ENCODE assay signal across 25 cellular contexts in genomic region chr11:17098038-17098437, GRCh38. TPM values are rescaled to one million over a fixed set of nuclear protein-coding genes. Genes with fewer than 3 reads are reported as not detected.
DNase-seq lines count a peak whose midpoint lies in the region; ATAC-seq and TF ChIP-seq lines count a peak whose summit lies in the region.
"Had no signal": no experiment of that assay in that cellular context is flagged by ENCODE, and none has a peak within 500 bp of the region (broad histone marks: within the 10 kb centered on the region; RNA-seq: fewer than 3 reads in every experiment).

No MANE protein-coding gene starts in this region.

- H3K4me1 ChIP-seq in suprapubic skin, result no peaks in the 10 kb centered on the region
- H3K4me1 ChIP-seq: colonic mucosa, parathyroid adenoma, testis had no signal

- no peak for TF ChIP-seq POLR2A in suprapubic skin (IDR thresholded peaks at IDR 0.05)

- no peaks in the 10 kb centered on the region for H3K9me3 Mint-ChIP-seq in activated T-cell treated with anti-CD3 and anti-CD28 coated beads, Interleukin-2, amount 50 U/mL, for 24 hours
- no peaks in the 10 kb centered on the region for H3K9me3 Mint-ChIP-seq in type B pancreatic cell
- H3K9me3 Mint-ChIP-seq: endodermal cell; nephron; stimulated activated effector memory CD8-positive, alpha-beta T cell treated with anti-CD3 and anti-CD28 coated beads, Interleukin-12 subunit alpha, Interleukin-12 subunit beta, amount 100 ng/mL, for 72 hours had no signal

- TF ChIP-seq EP300 in suprapubic skin (IDR thresholded peaks at IDR 0.05), result no peak

- H3K36me3 Mint-ChIP-seq in activated T-cell treated with anti-CD3 and anti-CD28 coated beads, Interleukin-2, amount 50 U/mL, for 24 hours (ENCODE audit: low read depth), result peaks cover 66% of the 10 kb centered on the region
- peaks cover 14% of the 10 kb centered on the region for H3K36me3 Mint-ChIP-seq in type B pancreatic cell

- H3K4me3 ChIP-seq in suprapubic skin, result no peak overlapping the region
- H3K4me3 ChIP-seq: colonic mucosa, testis had no signal

- TF ChIP-seq CTCF in type B pancreatic cell (conservative IDR thresholded peaks at IDR 0.05) (no peak), suprapubic skin (IDR thresholded peaks at IDR 0.05) (no peak)

- H3K36me3 ChIP-seq in suprapubic skin, result peaks cover 75% of the 10 kb centered on the region

- peak; percentile 42 for ATAC-seq in left lobe of liver
- no peak for ATAC-seq in GM18520 (IDR thresholded peaks at IDR 0.05; ENCODE audit: unreplicated experiment)
- ATAC-seq: PC-3; stimulated activated effector memory CD8-positive, alpha-beta T cell treated with anti-CD3 and anti-CD28 coated beads, Interleukin-12 subunit alpha, Interleukin-12 subunit beta, amount 100 ng/mL, for 72 hours had no signal

- no peaks in the 10 kb centered on the region for H3K27me3 Mint-ChIP-seq in activated T-cell treated with anti-CD3 and anti-CD28 coated beads, Interleukin-2, amount 50 U/mL, for 24 hours
- H3K27me3 Mint-ChIP-seq in type B pancreatic cell, result no peaks in the 10 kb centered on the region

- 70% methylated on average over 1 of the region's 1 CpG for WGBS in suprapubic skin

- H3K27ac ChIP-seq in suprapubic skin, result no peak overlapping the region
- H3K27ac ChIP-seq: colonic mucosa, parathyroid adenoma had no signal

- peak overlapping the region; percentile 23 for H3K27ac Mint-ChIP-seq in activated T-cell treated with anti-CD3 and anti-CD28 coated beads, Interleukin-2, amount 50 U/mL, for 24 hours
- peak overlapping the region; percentile 83 for H3K27ac Mint-ChIP-seq in type B pancreatic cell
- H3K27ac Mint-ChIP-seq: endodermal cell; nephron; stimulated activated effector memory CD8-positive, alpha-beta T cell treated with anti-CD3 and anti-CD28 coated beads, Interleukin-12 subunit alpha, Interleukin-12 subunit beta, amount 100 ng/mL, for 72 hours had no signal

- H3K27me3 ChIP-seq in suprapubic skin, result no peaks in the 10 kb centered on the region
- H3K27me3 ChIP-seq: colonic mucosa, testis had no signal

- H3K4me1 Mint-ChIP-seq in activated T-cell treated with anti-CD3 and anti-CD28 coated beads, Interleukin-2, amount 50 U/mL, for 24 hours (ENCODE audit: low read depth), result no peaks in the 10 kb centered on the region
- H3K4me1 Mint-ChIP-seq in type B pancreatic cell (ENCODE audit: unreplicated experiment), result no peaks in the 10 kb centered on the region
- H3K4me1 Mint-ChIP-seq: endodermal cell; nephron; stimulated activated effector memory CD8-positive, alpha-beta T cell treated with anti-CD3 and anti-CD28 coated beads, Interleukin-12 subunit alpha, Interleukin-12 subunit beta, amount 100 ng/mL, for 72 hours had no signal

- H3K9me3 ChIP-seq in suprapubic skin, result no peaks in the 10 kb centered on the region
- H3K9me3 ChIP-seq: colonic mucosa, testis had no signal

- DNase-seq in activated T-cell treated with anti-CD3 and anti-CD28 coated beads, Interleukin-2, amount 50 U/mL, for 24 hours, result no peak
- no peak for DNase-seq in activated T-cell treated with anti-CD3 and anti-CD28 coated beads, Interleukin-2, amount 50 U/mL, for 48 hours
- DNase-seq in NOMO-1 treated with dmso at 0.1 percent for 144 hours (lab: John Stamatoyannopoulos, UW; ENCODE audit: unreplicated experiment) (peak; percentile 23), left lobe of liver (ENCODE audit: low spot score) (no peak), type B pancreatic cell (ENCODE audit: extremely low spot score, unreplicated experiment) (no peak), suprapubic skin (ENCODE audit: low spot score in 2 of 2) (no peak)
- DNase-seq in stimulated activated CD4-positive, alpha-beta T cell treated with anti-CD3 and anti-CD28 coated beads, Interleukin-12 subunit alpha, Interleukin-12 subunit beta, amount 100 ng/mL, for 4 hours, result no peak
- DNase-seq: activated CD4-positive, alpha-beta T cell treated with anti-CD3 and anti-CD28 coated beads for 48 hours; activated CD8-positive, alpha-beta memory T cell treated with anti-CD3 and anti-CD28 coated beads, Interleukin-2, amount 50 U/mL, for 48 hours; activated effector memory CD4-positive, alpha-beta T cell treated with Interleukin-2 at 50 U/mL for 16 hours; colonic mucosa; endodermal cell; NCI-H1092; NCI-H2029; NCI-H2227 treated with DMSO at 0.1 percent for 48 hours; NCI-H748 treated with DMSO at 0.1 percent for 48 hours; PC-3; SHP77 treated with DMSO at 0.1 percent for 48 hours; stimulated activated CD4-positive, alpha-beta T cell treated with anti-CD3 and anti-CD28 coated beads, Interleukin-2, amount 100 ng/mL, for 24 hours; T-helper 1 cell; testis had no signal

- H3K4me3 Mint-ChIP-seq in activated T-cell treated with anti-CD3 and anti-CD28 coated beads, Interleukin-2, amount 50 U/mL, for 24 hours, result no peak overlapping the region
- H3K4me3 Mint-ChIP-seq in type B pancreatic cell, result no peak overlapping the region
- H3K4me3 Mint-ChIP-seq: endodermal cell; nephron; stimulated activated effector memory CD8-positive, alpha-beta T cell treated with anti-CD3 and anti-CD28 coated beads, Interleukin-12 subunit alpha, Interleukin-12 subunit beta, amount 100 ng/mL, for 72 hours had no signal

RNA-seq across cellular contexts. Expression of gene RPS13, which starts 20.6 kb away (rescaled TPM):
- total RNA-seq in left lobe of liver, result 272 TPM
- total RNA-seq in type B pancreatic cell (ENCODE audit: low replicate concordance), result 1,333 and 1,435 TPM in 2 replicates
- total RNA-seq in suprapubic skin, result 1,000 to 10,000 TPM; 1,456 to 2,516 (median 2,026) TPM
